In the genomic region with DNA sequence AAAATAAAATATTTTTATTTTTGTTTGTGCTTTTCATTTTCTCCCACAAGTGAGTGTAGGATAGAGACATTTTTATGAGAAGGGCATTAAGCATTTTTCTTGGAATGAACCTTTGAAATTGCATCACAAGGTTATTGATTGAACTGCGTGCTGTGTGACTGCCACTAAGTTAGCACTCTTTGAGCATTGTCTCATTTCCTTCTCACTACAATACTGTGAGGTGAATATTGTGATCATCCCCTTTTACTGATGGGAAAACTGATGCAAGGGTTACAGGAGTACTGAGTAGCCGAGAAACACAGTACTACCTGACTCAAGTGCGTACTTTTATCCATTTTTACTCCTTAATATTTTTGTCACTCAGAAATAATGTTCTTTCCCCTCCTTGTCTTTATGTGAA, we compare ENCODE assay signal across 10 cellular contexts. TPM values are rescaled to one million over a fixed set of nuclear protein-coding genes. Genes with fewer than 3 reads are reported as not detected.
DNase-seq lines count a peak whose midpoint lies in the region; ATAC-seq, FAIRE-seq and TF ChIP-seq lines count a peak whose summit lies in the region.
"Had no signal": no experiment of that assay in that cellular context is flagged by ENCODE, and none has a peak within 500 bp of the region (broad histone marks: within the 10 kb centered on the region; RNA-seq: fewer than 3 reads in every experiment).

No MANE protein-coding gene starts in this region.

- no peaks in the 10 kb centered on the region for H3K9me3 Mint-ChIP-seq in activated naive CD8-positive, alpha-beta T cell (ENCODE audit: low read depth)
- H3K9me3 Mint-ChIP-seq in glutamatergic neuron (ENCODE audit: unreplicated experiment), result peaks cover 2% of the 10 kb centered on the region
- no peaks in the 10 kb centered on the region for H3K9me3 Mint-ChIP-seq in CD14-positive monocyte
- H3K9me3 Mint-ChIP-seq: activated naive CD4-positive, alpha-beta T cell treated with anti-CD3 and anti-CD28 coated beads for 36 hours; H9 had no signal

- DNase-seq in GM12892 (ENCODE audit: insufficient read length), result no peak
- no peak for DNase-seq in glutamatergic neuron
- DNase-seq in CD14-positive monocyte (ENCODE audit: low spot score), result no peak
- no peak for DNase-seq in NCI-H748 (lab: John Stamatoyannopoulos, UW; ENCODE audit: unreplicated experiment)
- DNase-seq: activated naive CD4-positive, alpha-beta T cell treated with anti-CD3 and anti-CD28 coated beads for 36 hours; H9 had no signal

- intact Hi-C loops in CD14-positive monocyte (cut with micrococcal nuclease), result loop anchor here in 1 of 2 donors (10.0 kb wide), 2 partner anchors 218 to 642 kb away; partner anchors contain the start of genes BMPR2 and CYP20A1

- peak; percentile 70 for FAIRE-seq in GM12892 (lab: Jason Lieb, UNC)

- TF ChIP-seq POLR2A in GM12892 (IDR thresholded peaks at IDR 0.05; ENCODE audit: low read depth, low read length), result no peak

- H3K9ac ChIP-seq in skeletal muscle satellite cell (ENCODE audit: low read depth, low read length), result peak overlapping the region; percentile 98

- peaks cover 24% of the 10 kb centered on the region for H3K4me1 ChIP-seq in skeletal muscle satellite cell (ENCODE audit: control insufficient read depth, insufficient read depth, low read length)

- no peaks in the 10 kb centered on the region for H3K27me3 ChIP-seq in skeletal muscle satellite cell (ENCODE audit: control insufficient read depth, insufficient read depth, low read length)

- H3K4me3 ChIP-seq in skeletal muscle satellite cell (ENCODE audit: low read length), result peak overlapping the region; percentile 95

- H3K36me3 Mint-ChIP-seq in activated naive CD8-positive, alpha-beta T cell, result no peaks in the 10 kb centered on the region
- H3K36me3 Mint-ChIP-seq in glutamatergic neuron (ENCODE audit: unreplicated experiment) (no peaks in the 10 kb centered on the region), CD14-positive monocyte (peaks cover 5 to 9% of the 10 kb centered on the region in 2 donors)

- no peaks in the 10 kb centered on the region for H3K27me3 Mint-ChIP-seq in activated naive CD8-positive, alpha-beta T cell
- H3K27me3 Mint-ChIP-seq in glutamatergic neuron (ENCODE audit: unreplicated experiment) (peaks cover 9% of the 10 kb centered on the region), CD14-positive monocyte (ENCODE audit: low read depth in 3 of 3) (peaks cover 0 to 3% (median 0%) of the 10 kb centered on the region in 3 donors)

- H3K4me3 Mint-ChIP-seq in activated naive CD8-positive, alpha-beta T cell, result peak overlapping the region; percentile 48
- peak overlapping the region; percentile 80 for H3K4me3 Mint-ChIP-seq in glutamatergic neuron (ENCODE audit: unreplicated experiment)
- H3K4me3 Mint-ChIP-seq in CD14-positive monocyte, result no peak overlapping the region

- H3K36me3 ChIP-seq in skeletal muscle satellite cell (ENCODE audit: insufficient read depth, low read length), result no peaks in the 10 kb centered on the region

- no peak for ATAC-seq in HG03460 (IDR thresholded peaks at IDR 0.05; ENCODE audit: unreplicated experiment)
- no peak for ATAC-seq in HG03095 (IDR thresholded peaks at IDR 0.05; ENCODE audit: unreplicated experiment)

- TF ChIP-seq CTCF in glutamatergic neuron (IDR thresholded peaks at IDR 0.05; ENCODE audit: partially characterized antibody, unreplicated experiment) (no peak), CD14-positive monocyte (IDR thresholded peaks at IDR 0.05) (no peak)

- H3K9me3 ChIP-seq in skeletal muscle satellite cell (replicated peaks; ENCODE audit: low read length), result no peaks in the 10 kb centered on the region

- H3K4me1 Mint-ChIP-seq in activated naive CD8-positive, alpha-beta T cell (ENCODE audit: low read depth), result peaks cover 37% of the 10 kb centered on the region
- peaks cover 16% of the 10 kb centered on the region for H3K4me1 Mint-ChIP-seq in glutamatergic neuron (ENCODE audit: low read depth, unreplicated experiment)
- H3K4me1 Mint-ChIP-seq in CD14-positive monocyte, result peaks cover 24% of the 10 kb centered on the region

- no peak overlapping the region for H3K27ac Mint-ChIP-seq in activated naive CD8-positive, alpha-beta T cell
- peak overlapping the region; percentile 48 for H3K27ac Mint-ChIP-seq in glutamatergic neuron (ENCODE audit: unreplicated experiment)
- H3K27ac Mint-ChIP-seq in CD14-positive monocyte, result no peak overlapping the region
- H3K27ac Mint-ChIP-seq: activated naive CD4-positive, alpha-beta T cell treated with anti-CD3 and anti-CD28 coated beads for 36 hours had no signal

- H3K4me2 ChIP-seq in skeletal muscle satellite cell (ENCODE audit: low read length), result peak overlapping the region; percentile 76

RNA-seq across cellular contexts. Expression of gene NBEAL1, which starts 2.0 kb away (rescaled TPM):
- 10.0 TPM for polyA plus RNA-seq in GM12892 (2012; ENCODE audit: missing spikeins)
- total RNA-seq in glutamatergic neuron (ENCODE audit: unreplicated experiment), result 19.0 TPM
- 26.0 and 31.9 TPM in 2 replicates for total RNA-seq in skeletal muscle satellite cell (2012; rRNA removed)
- 1 to 10 TPM; 2.5 to 5.3 TPM for polyA plus RNA-seq in CD14-positive monocyte

Comparison
In these comparisons a context has a peak if more than half of its experiments do, and no peak if none do; other contexts are left out.
1. H3K4me3 Mint-ChIP-seq: peak in activated naive CD8-positive, alpha-beta T cell (single experiment) and glutamatergic neuron (single experiment); none in CD14-positive monocyte (0 of 2).